ENCODE assay signal across 8 cellular contexts in genomic region chr1:19648689-19649088, GRCh38. TPM values are rescaled to one million over a fixed set of nuclear protein-coding genes. Genes with fewer than 3 reads are reported as not detected.
DNase-seq lines count a peak whose midpoint lies in the region; ATAC-seq and TF ChIP-seq lines count a peak whose summit lies in the region.
"Had no signal": no experiment of that assay in that cellular context is flagged by ENCODE, and none has a peak within 500 bp of the region (broad histone marks: within the 10 kb centered on the region; RNA-seq: fewer than 3 reads in every experiment).

No MANE protein-coding gene starts in this region.

- no peak overlapping the region for H3K27ac ChIP-seq in OCI-LY7 (ENCODE audit: low read depth, low read length, poor library complexity, severe bottlenecking)
- H3K27ac ChIP-seq in sigmoid colon = peak overlapping the region; percentile 93 to 97 (median 94)

- no peaks in the 10 kb centered on the region for H3K9me3 ChIP-seq in OCI-LY7 (ENCODE audit: low read length)
- no peaks in the 10 kb centered on the region for H3K9me3 ChIP-seq in sigmoid colon

- TF ChIP-seq EP300 in sigmoid colon (IDR thresholded peaks at IDR 0.05) = no peak

- no peaks in the 10 kb centered on the region for H3K36me3 ChIP-seq in OCI-LY7 (ENCODE audit: insufficient read depth, low read length)
- H3K36me3 ChIP-seq in sigmoid colon = no peaks in the 10 kb centered on the region

- TF ChIP-seq POLR2A in sigmoid colon (IDR thresholded peaks at IDR 0.05) = no peak

- POLR2A ChIA-PET in OCI-LY7 (lab: Charles Lee) = no interaction called here

- H3K4me3 ChIP-seq in OCI-LY7 (ENCODE audit: low read depth, low read length, poor library complexity, severe bottlenecking) (no peak overlapping the region), sigmoid colon (peak overlapping the region in 1 of 4 donors; percentile 1)

- ATAC-seq in HG02938 (IDR thresholded peaks at IDR 0.05; ENCODE audit: unreplicated experiment) = no peak

- H3K4me1 ChIP-seq in OCI-LY7 (ENCODE audit: insufficient read depth, low read length, poor library complexity, severe bottlenecking) (no peaks in the 10 kb centered on the region), sigmoid colon (peaks cover 0 to 69% (median 60%) of the 10 kb centered on the region in 4 donors)

- BruUV-seq in OCI-LY7 (replicated peaks; lab: Mats Ljungman, UMichigan) = no TSS peak

- 26 to 54% methylated on average over 11 of the region's 11 CpGs for WGBS in sigmoid colon, 2 donors

- H3K79me2 ChIP-seq in OCI-LY7 (ENCODE audit: insufficient read depth, low read depth, low read length) = no peaks in the 10 kb centered on the region

- intact Hi-C loops in OCI-LY7 (cut with micrococcal nuclease; ENCODE audit: unreplicated experiment) = no loop called here
- intact Hi-C loops in sigmoid colon (cut with DNase I) = loop anchor here (5.0 kb wide), 1 partner anchor 396 kb away; the partner anchor contains the start of genes EMC1 and MRTO4

- H4K20me1 ChIP-seq in OCI-LY7 (ENCODE audit: insufficient read depth, low read length) = no peaks in the 10 kb centered on the region

- CTCF ChIA-PET in OCI-LY7 (lab: Charles Lee; ENCODE audit: unreplicated experiment) = interaction anchor here (0.5 kb wide), 1 partner anchor 13 kb away, joined by 3 read pairs; no protein-coding TSS in a partner anchor

- TF ChIP-seq CTCF in GM12873 (IDR thresholded peaks at IDR 0.05; ENCODE audit: insufficient read depth, low read depth, low read length, missing control alignments) (peak; percentile 30), OCI-LY7 (conservative IDR thresholded peaks at IDR 0.05; ENCODE audit: low read length) (0 out of 2 replicates have a peak, but pooled peaks have one; percentile 25), sigmoid colon (IDR thresholded peaks at IDR 0.05) (peak in 1 of 4 experiments; percentile 19)

- no peaks in the 10 kb centered on the region for H3K27me3 ChIP-seq in sigmoid colon

- no peak for DNase-seq in OCI-LY7 (ENCODE audit: low spot score)
- DNase-seq in fibroblast of peridontal ligament (ENCODE audit: extremely low read depth) = peak; percentile 37
- DNase-seq in sigmoid colon = no peak
- no peak for DNase-seq in GM19238 (ENCODE audit: insufficient read length, low spot score)
- DNase-seq in midbrain (lab: John Stamatoyannopoulos, UW) = no peak
- DNase-seq: T-helper 1 cell had no signal

- no peak overlapping the region for H3K4me2 ChIP-seq in OCI-LY7 (ENCODE audit: low read length)

- H2AFZ ChIP-seq in OCI-LY7 (ENCODE audit: low read length) = no peak overlapping the region

- H3K9me2 ChIP-seq in OCI-LY7 (ENCODE audit: insufficient read depth, low read length) = no peaks in the 10 kb centered on the region

RNA-seq across cellular contexts. Expression of gene NBL1, which starts 4.6 kb away (rescaled TPM):
- 0.33 TPM in 1 of 2 replicates, not detected in the other for total RNA-seq in OCI-LY7 (2014; rRNA removed; shearing (Covaris generic))
- total RNA-seq in OCI-LY7 (2022) (not detected in 2 replicates), sigmoid colon (100 to 1,000 TPM in 2 of 4 donors, 10 to 100 TPM in 2; 64.1 to 128 (median 87.6) TPM)
- polyA plus RNA-seq in sigmoid colon = 100 to 1,000 TPM; 245 to 394 (median 260) TPM

RNA-seq across cellular contexts. Expression of gene HTR6, which starts 16.0 kb away (rescaled TPM):
- not detected in 2 replicates for total RNA-seq in OCI-LY7 (2014; rRNA removed; shearing (Covaris generic))
- total RNA-seq in OCI-LY7 (2022) = not detected in 2 replicates
- total RNA-seq in sigmoid colon = not detected
- polyA plus RNA-seq in sigmoid colon = under 1 TPM in 1 of 3 donors, not detected in 2; 0.15 TPM

Comparison
In these comparisons a context has a peak if more than half of its experiments do, and no peak if none do; other contexts are left out.
1. RNA of gene NBL1, which starts 4.6 kb away (total RNA-seq): 64.1 to 128 TPM in sigmoid colon; 0.33 TPM in OCI-LY7; every median in the first group is over 10 times any median in the second.